17 cellular contexts compared by ENCODE assay signal in the genomic region with DNA sequence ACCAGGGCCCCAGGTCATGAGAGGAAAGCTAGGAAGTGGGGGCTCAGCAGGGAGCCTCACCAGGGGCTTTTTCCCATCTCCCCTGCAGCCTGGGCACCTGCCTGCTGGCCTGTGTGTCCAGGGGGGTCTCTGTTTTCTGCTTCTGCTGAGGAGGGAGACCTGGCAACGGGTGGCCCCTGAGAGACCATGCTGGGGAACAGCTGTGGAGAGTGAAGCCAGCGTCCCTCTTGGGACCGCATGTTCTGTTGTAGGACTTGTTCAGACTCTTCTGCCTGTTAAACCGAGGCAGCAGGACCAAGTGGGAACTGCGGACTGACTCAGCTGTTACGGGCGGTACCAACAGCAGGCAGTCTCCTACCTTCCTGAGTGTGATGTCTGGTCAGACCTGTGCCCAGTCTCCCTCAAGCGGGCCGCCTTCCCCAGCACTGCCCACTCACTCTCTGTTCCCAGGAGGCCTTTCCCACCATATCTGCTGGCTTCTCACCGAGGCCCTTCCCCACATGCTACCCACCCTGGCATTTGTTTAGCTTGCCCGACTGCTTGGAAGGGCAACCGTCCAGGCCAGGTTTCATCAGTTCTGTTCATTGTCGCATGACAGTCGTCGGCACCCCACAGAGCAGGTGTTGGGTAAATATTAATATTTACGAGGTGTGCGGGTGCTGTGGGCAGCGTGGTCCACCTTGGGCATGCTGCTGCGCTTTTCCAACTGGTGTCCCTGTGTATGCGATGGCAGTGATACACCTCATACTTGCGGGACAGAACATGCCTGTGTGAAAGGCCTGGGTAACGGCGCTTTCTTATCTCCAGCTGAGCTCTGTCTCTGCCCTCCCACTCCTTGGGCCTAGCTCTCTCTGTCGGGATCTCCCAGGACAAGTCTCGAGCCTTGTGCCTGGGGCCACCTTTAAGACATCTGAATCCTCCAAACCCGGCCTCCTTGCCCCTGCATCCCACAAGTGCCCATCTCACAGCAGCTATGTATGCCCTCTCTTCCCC.
DNase-seq lines count a peak whose midpoint lies in the region; ATAC-seq and TF ChIP-seq lines count a peak whose summit lies in the region.
"Had no signal": no experiment of that assay in that cellular context is flagged by ENCODE, and none has a peak within 500 bp of the region (broad histone marks: within the 10 kb centered on the region; RNA-seq: fewer than 3 reads in every experiment).

No MANE protein-coding gene starts in this region.

- ATAC-seq in heart left ventricle (no peak), HG03045 (IDR thresholded peaks at IDR 0.05; ENCODE audit: unreplicated experiment) (no peak), HG02571 (IDR thresholded peaks at IDR 0.05; ENCODE audit: unreplicated experiment) (no peak), HG03520 (IDR thresholded peaks at IDR 0.05; ENCODE audit: unreplicated experiment) (no peak)
- ATAC-seq in naive thymus-derived CD8-positive, alpha-beta T cell, result no peak
- ATAC-seq: PC-3 had no signal

- POLR2A ChIA-PET in naive thymus-derived CD8-positive, alpha-beta T cell (lab: Charles Lee), result no interaction called here

- no peaks in the 10 kb centered on the region for H3K27me3 Mint-ChIP-seq in naive thymus-derived CD8-positive, alpha-beta T cell
- H3K27me3 Mint-ChIP-seq: activated naive CD4-positive, alpha-beta T cell treated with anti-CD3 and anti-CD28 coated beads, Interleukin-2, amount 50 U/mL, for 24 hours had no signal

- H3K27me3 ChIP-seq in heart left ventricle (no peaks in the 10 kb centered on the region), right atrium auricular region (no peaks in the 10 kb centered on the region)

- no peak overlapping the region for H3K4me3 ChIP-seq in heart left ventricle
- H3K4me3 ChIP-seq in right atrium auricular region, result no peak overlapping the region

- H3K4me1 ChIP-seq in heart left ventricle (peaks cover 23 to 100% (median 91%) of the 10 kb centered on the region in 12 donors), right atrium auricular region (peaks cover 0 to 82% of the 10 kb centered on the region in 2 donors)

- H3K9me3 ChIP-seq in heart left ventricle (no peaks in the 10 kb centered on the region), right atrium auricular region (no peaks in the 10 kb centered on the region)

- no peaks in the 10 kb centered on the region for H3K9me3 Mint-ChIP-seq in naive thymus-derived CD8-positive, alpha-beta T cell
- H3K9me3 Mint-ChIP-seq: activated naive CD4-positive, alpha-beta T cell treated with anti-CD3 and anti-CD28 coated beads, Interleukin-2, amount 50 U/mL, for 24 hours had no signal

- no peaks in the 10 kb centered on the region for H3K36me3 ChIP-seq in heart left ventricle
- H3K36me3 ChIP-seq in right atrium auricular region, result no peaks in the 10 kb centered on the region

- WGBS in heart left ventricle, 4 donors, result 71 to 75% (median 74%) methylated on average over 23 to 26 of the region's 26 CpGs

- intact Hi-C loops in heart left ventricle (cut with DNase I), result loop anchor here in 1 of 10 donors (10.0 kb wide), 1 partner anchor 57 kb away; no protein-coding TSS in a partner anchor

- peak overlapping the region in 1 of 10 donors; percentile 38 for H3K4me3 Mint-ChIP-seq in naive thymus-derived CD8-positive, alpha-beta T cell
- H3K4me3 Mint-ChIP-seq: activated naive CD4-positive, alpha-beta T cell treated with anti-CD3 and anti-CD28 coated beads, Interleukin-2, amount 50 U/mL, for 24 hours had no signal

- no peak for TF ChIP-seq POLR2A in heart left ventricle (IDR thresholded peaks at IDR 0.05)

- peak overlapping the region in 8 of 10 donors; percentile 11 to 82 (median 61) for H3K27ac Mint-ChIP-seq in naive thymus-derived CD8-positive, alpha-beta T cell
- H3K27ac Mint-ChIP-seq: activated naive CD4-positive, alpha-beta T cell treated with anti-CD3 and anti-CD28 coated beads, Interleukin-2, amount 50 U/mL, for 24 hours had no signal

- no peaks in the 10 kb centered on the region for H3K36me3 Mint-ChIP-seq in naive thymus-derived CD8-positive, alpha-beta T cell
- H3K36me3 Mint-ChIP-seq: activated naive CD4-positive, alpha-beta T cell treated with anti-CD3 and anti-CD28 coated beads, Interleukin-2, amount 50 U/mL, for 24 hours had no signal

- peak in 1 of 5 donors; percentile 54 for DNase-seq in heart left ventricle
- DNase-seq in right atrium auricular region (ENCODE audit: low spot score), result no peak
- DNase-seq in cerebellar cortex (ENCODE audit: low spot score), result peak; percentile 58
- DNase-seq in naive thymus-derived CD8-positive, alpha-beta T cell, result peak in 1 of 10 donors; percentile 56
- no peak for DNase-seq in cerebellum (ENCODE audit: low spot score)
- DNase-seq: DMS53; IMR-90; NCI-H1092 treated with DMSO at 0.1 percent for 48 hours; NCI-H446 treated with DMSO at 0.1 percent for 48 hours; PC-3; retina; stimulated activated CD4-positive, alpha-beta T cell treated with anti-CD3 and anti-CD28 coated beads, Interleukin-2, amount 100 ng/mL, for 48 hours had no signal

- H3K27ac ChIP-seq in heart left ventricle, result peak overlapping the region in 8 of 12 donors; percentile 9 to 80 (median 16)
- H3K27ac ChIP-seq in right atrium auricular region, result peak overlapping the region in 1 of 2 donors; percentile 19
- H3K27ac ChIP-seq: VCaP had no signal

- peaks cover 53 to 92% (median 85%) of the 10 kb centered on the region in 4 donors for H3K4me1 Mint-ChIP-seq in naive thymus-derived CD8-positive, alpha-beta T cell

- TF ChIP-seq CTCF in heart left ventricle (IDR thresholded peaks at IDR 0.05), result no peak
- no peak for TF ChIP-seq CTCF in right atrium auricular region (IDR thresholded peaks at IDR 0.05)
